In genomic region chr17:79519601-79520000, GRCh38 we compare ENCODE assay signal across 35 cellular contexts.
"Had no signal": no experiment of that assay in that cellular context is flagged by ENCODE, and none has a peak within 500 bp of the region (broad histone marks: within the 10 kb centered on the region; RNA-seq: fewer than 3 reads in every experiment).

No MANE protein-coding gene starts in this region.

- H3K36me3 ChIP-seq: adrenal gland, ascending aorta, cardiac muscle cell had no signal

- ATAC-seq: activated CD8-positive, alpha-beta T cell treated with anti-CD3 and anti-CD28 coated beads, Interleukin-2, amount 10 ng/mL, durations not matched to agents 7 days and 5 days; activated naive CD4-positive, alpha-beta T cell treated with anti-CD3 and anti-CD28 coated beads, Interleukin-2, amount 50 U/mL, for 72 hours; activated T-cell treated with anti-CD3 and anti-CD28 coated beads, Interleukin-2, amount 50 U/mL, for 72 hours; activated T-helper 17 cell treated with anti-CD3 and anti-CD28 coated beads, Interleukin-2, amount 50 U/mL, for 72 hours had no signal

- H3K36me3 Mint-ChIP-seq: activated CD8-positive, alpha-beta memory T cell treated with anti-CD3 and anti-CD28 coated beads, Interleukin-2, amount 10 ng/mL, durations not matched to agents 7 days and 5 days; activated naive CD4-positive, alpha-beta T cell treated with anti-CD3 and anti-CD28 coated beads, Interleukin-2, amount 50 U/mL, for 72 hours; activated naive CD8-positive, alpha-beta T cell treated with anti-CD3 and anti-CD28 coated beads for 36 hours; brain had no signal

- H3K4me3 ChIP-seq: adrenal gland, ascending aorta, cardiac muscle cell had no signal

- H3K9me3 ChIP-seq: adrenal gland, ascending aorta had no signal

- H3K27me3 ChIP-seq: ascending aorta, cardiac muscle cell had no signal

- H3K4me1 Mint-ChIP-seq: activated B cell treated with CpG ODN at 0.5 μM for 24 hours; activated CD4-positive, alpha-beta memory T cell treated with anti-CD3 and anti-CD28 coated beads, Interleukin-2, amount 10 ng/mL, durations not matched to agents 7 days and 5 days; activated CD4-positive, alpha-beta T cell treated with anti-CD3 and anti-CD28 coated beads, Interleukin-2, amount 10 ng/mL, durations not matched to agents 7 days and 5 days; activated CD8-positive, alpha-beta memory T cell treated with anti-CD3 and anti-CD28 coated beads, Interleukin-2, amount 10 ng/mL, durations not matched to agents 7 days and 5 days; activated naive CD8-positive, alpha-beta T cell treated with anti-CD3 and anti-CD28 coated beads for 36 hours; activated T-helper 17 cell treated with anti-CD3 and anti-CD28 coated beads, Interleukin-2, amount 50 U/mL, for 72 hours; central memory CD8-positive, alpha-beta T cell had no signal

- H3K9me3 Mint-ChIP-seq: activated B cell treated with CpG ODN at 0.5 μM for 24 hours; activated CD4-positive, alpha-beta memory T cell treated with anti-CD3 and anti-CD28 coated beads, Interleukin-2, amount 10 ng/mL, durations not matched to agents 7 days and 5 days; activated CD4-positive, alpha-beta T cell treated with anti-CD3 and anti-CD28 coated beads, Interleukin-2, amount 10 ng/mL, durations not matched to agents 7 days and 5 days; activated naive CD4-positive, alpha-beta T cell treated with anti-CD3 and anti-CD28 coated beads for 36 hours; activated naive CD4-positive, alpha-beta T cell treated with anti-CD3 and anti-CD28 coated beads, Interleukin-2, amount 50 U/mL, for 72 hours; activated naive CD8-positive, alpha-beta T cell treated with anti-CD3 and anti-CD28 coated beads for 36 hours; activated T-cell treated with anti-CD3 and anti-CD28 coated beads, Interleukin-2, amount 50 U/mL, for 24 hours; activated T-cell treated with anti-CD3 and anti-CD28 coated beads, Interleukin-2, amount 50 U/mL, for 72 hours; activated T-helper 1 cell treated with anti-CD3 and anti-CD28 coated beads, Interleukin-12 subunit alpha, Interleukin-12 subunit beta, Interleukin-2, Interleukin-4 antibody, amounts not matched to agents 30 ng/mL and 10 ng/mL and 1 ng/mL, durations not matched to agents 14 hours and 24 hours and 36 hours; activated T-helper 17 cell treated with anti-CD3 and anti-CD28 coated beads, Interleukin-2, amount 50 U/mL, for 72 hours; central memory CD8-positive, alpha-beta T cell; T-helper 1 cell treated with Interleukin-12 subunit alpha and Interleukin-12 subunit beta and Interleukin-4 antibody, amounts not matched to agents 30 μg/mL and 1 μg/mL, for 36 hours; T-helper 2 cell treated with Interferon-gamma antibody and Interleukin-4, amounts not matched to agents 5 μg/mL and 100 μg/mL, for 36 hours had no signal

- H3K27ac Mint-ChIP-seq: activated B cell treated with CpG ODN at 0.5 μM for 24 hours; activated CD4-positive, alpha-beta memory T cell treated with anti-CD3 and anti-CD28 coated beads, Interleukin-2, amount 10 ng/mL, durations not matched to agents 7 days and 5 days; activated CD4-positive, alpha-beta T cell treated with anti-CD3 and anti-CD28 coated beads, Interleukin-2, amount 10 ng/mL, durations not matched to agents 7 days and 5 days; activated CD8-positive, alpha-beta memory T cell treated with anti-CD3 and anti-CD28 coated beads, Interleukin-2, amount 10 ng/mL, durations not matched to agents 7 days and 5 days; activated CD8-positive, alpha-beta T cell treated with anti-CD3 and anti-CD28 coated beads, Interleukin-2, amount 10 ng/mL, durations not matched to agents 7 days and 5 days; activated naive CD4-positive, alpha-beta T cell treated with anti-CD3 and anti-CD28 coated beads for 36 hours; activated naive CD4-positive, alpha-beta T cell treated with anti-CD3 and anti-CD28 coated beads, Interleukin-2, amount 50 U/mL, for 72 hours; activated naive CD8-positive, alpha-beta T cell treated with anti-CD3 and anti-CD28 coated beads for 36 hours; activated T-cell treated with anti-CD3 and anti-CD28 coated beads, Interleukin-2, amount 50 U/mL, for 24 hours; activated T-cell treated with anti-CD3 and anti-CD28 coated beads, Interleukin-2, amount 50 U/mL, for 72 hours; activated T-helper 1 cell treated with anti-CD3 and anti-CD28 coated beads, Interleukin-12 subunit alpha, Interleukin-12 subunit beta, Interleukin-2, Interleukin-4 antibody, amounts not matched to agents 30 ng/mL and 10 ng/mL and 1 ng/mL, durations not matched to agents 14 hours and 24 hours and 36 hours; activated T-helper 17 cell treated with anti-CD3 and anti-CD28 coated beads, Interleukin-2, amount 50 U/mL, for 72 hours; T-helper 1 cell treated with Interleukin-12 subunit alpha and Interleukin-12 subunit beta and Interleukin-4 antibody, amounts not matched to agents 30 μg/mL and 1 μg/mL, for 36 hours; T-helper 2 cell treated with Interferon-gamma antibody and Interleukin-4, amounts not matched to agents 5 μg/mL and 100 μg/mL, for 36 hours had no signal

- H3K4me1 ChIP-seq: adrenal gland, ascending aorta had no signal

- H3K27ac ChIP-seq: adrenal gland, ascending aorta, cardiac muscle cell, VCaP had no signal

- DNase-seq: activated B cell treated with CpG ODN at 0.5 μM for 24 hours; activated CD4-positive, alpha-beta memory T cell treated with anti-CD3 and anti-CD28 coated beads, Interleukin-2, amount 10 ng/mL, durations not matched to agents 7 days and 5 days; activated CD4-positive, alpha-beta T cell treated with anti-CD3 and anti-CD28 coated beads for 4 hours; activated CD4-positive, alpha-beta T cell treated with anti-CD3 and anti-CD28 coated beads, Interleukin-2, amount 10 ng/mL, durations not matched to agents 7 days and 5 days; activated CD4-positive, alpha-beta T cell treated with anti-CD3 and anti-CD28 coated beads, Interleukin-2, amount 50 U/mL, for 48 hours; activated CD4-positive, CD25-positive, alpha-beta regulatory T cell treated with anti-CD3 and anti-CD28 coated beads, Interleukin-2, amount 50 U/mL, for 72 hours; activated CD8-positive, alpha-beta memory T cell treated with anti-CD3 and anti-CD28 coated beads for 24 hours; activated CD8-positive, alpha-beta memory T cell treated with anti-CD3 and anti-CD28 coated beads, Interleukin-2, amount 10 ng/mL, durations not matched to agents 7 days and 5 days; activated CD8-positive, alpha-beta memory T cell treated with anti-CD3 and anti-CD28 coated beads, Interleukin-2, amount 50 U/mL, for 48 hours; activated CD8-positive, alpha-beta T cell treated with anti-CD3 and anti-CD28 coated beads, Interleukin-2, amount 10 ng/mL, durations not matched to agents 7 days and 5 days; activated effector memory CD4-positive, alpha-beta T cell treated with anti-CD3 and anti-CD28 coated beads, Interleukin-2, amount 50 U/mL, for 16 hours; activated gamma-delta T cell treated with Interleukin-2 at 50 U/mL for 16 hours; activated naive CD4-positive, alpha-beta T cell; activated naive CD4-positive, alpha-beta T cell treated with anti-CD3 and anti-CD28 coated beads for 36 hours; activated naive CD4-positive, alpha-beta T cell treated with anti-CD3 and anti-CD28 coated beads, Interleukin-2, amount 50 U/mL, for 16 hours; activated naive CD8-positive, alpha-beta T cell treated with anti-CD3 and anti-CD28 coated beads for 36 hours; activated T-cell treated with anti-CD3 and anti-CD28 coated beads, Interleukin-2, amount 50 U/mL, for 24 hours; activated T-cell treated with anti-CD3 and anti-CD28 coated beads, Interleukin-2, amount 50 U/mL, for 72 hours; adrenal gland; amniotic stem cell; cerebellar nuclear complex; SW 1271; T-helper 1 cell; T-helper 2 cell; T-helper 9 cell had no signal

- H3K4me3 Mint-ChIP-seq: activated B cell treated with CpG ODN at 0.5 μM for 24 hours; activated CD4-positive, alpha-beta memory T cell treated with anti-CD3 and anti-CD28 coated beads, Interleukin-2, amount 10 ng/mL, durations not matched to agents 7 days and 5 days; activated CD4-positive, alpha-beta T cell treated with anti-CD3 and anti-CD28 coated beads, Interleukin-2, amount 10 ng/mL, durations not matched to agents 7 days and 5 days; activated CD8-positive, alpha-beta memory T cell treated with anti-CD3 and anti-CD28 coated beads, Interleukin-2, amount 10 ng/mL, durations not matched to agents 7 days and 5 days; activated CD8-positive, alpha-beta T cell treated with anti-CD3 and anti-CD28 coated beads, Interleukin-2, amount 10 ng/mL, durations not matched to agents 7 days and 5 days; activated naive CD4-positive, alpha-beta T cell treated with anti-CD3 and anti-CD28 coated beads for 36 hours; activated naive CD8-positive, alpha-beta T cell treated with anti-CD3 and anti-CD28 coated beads for 36 hours; activated T-cell treated with anti-CD3 and anti-CD28 coated beads, Interleukin-2, amount 50 U/mL, for 24 hours; activated T-cell treated with anti-CD3 and anti-CD28 coated beads, Interleukin-2, amount 50 U/mL, for 72 hours; activated T-helper 1 cell treated with anti-CD3 and anti-CD28 coated beads, Interleukin-12 subunit alpha, Interleukin-12 subunit beta, Interleukin-2, Interleukin-4 antibody, amounts not matched to agents 30 ng/mL and 10 ng/mL and 1 ng/mL, durations not matched to agents 14 hours and 24 hours and 36 hours; activated T-helper 17 cell treated with anti-CD3 and anti-CD28 coated beads, Interleukin-2, amount 50 U/mL, for 72 hours; brain; central memory CD8-positive, alpha-beta T cell; T-helper 1 cell treated with Interleukin-12 subunit alpha and Interleukin-12 subunit beta and Interleukin-4 antibody, amounts not matched to agents 30 μg/mL and 1 μg/mL, for 36 hours; T-helper 2 cell treated with Interferon-gamma antibody and Interleukin-4, amounts not matched to agents 5 μg/mL and 100 μg/mL, for 36 hours had no signal
